Comparison of ENCODE assay signal across 1 cellular context in the genomic region with DNA sequence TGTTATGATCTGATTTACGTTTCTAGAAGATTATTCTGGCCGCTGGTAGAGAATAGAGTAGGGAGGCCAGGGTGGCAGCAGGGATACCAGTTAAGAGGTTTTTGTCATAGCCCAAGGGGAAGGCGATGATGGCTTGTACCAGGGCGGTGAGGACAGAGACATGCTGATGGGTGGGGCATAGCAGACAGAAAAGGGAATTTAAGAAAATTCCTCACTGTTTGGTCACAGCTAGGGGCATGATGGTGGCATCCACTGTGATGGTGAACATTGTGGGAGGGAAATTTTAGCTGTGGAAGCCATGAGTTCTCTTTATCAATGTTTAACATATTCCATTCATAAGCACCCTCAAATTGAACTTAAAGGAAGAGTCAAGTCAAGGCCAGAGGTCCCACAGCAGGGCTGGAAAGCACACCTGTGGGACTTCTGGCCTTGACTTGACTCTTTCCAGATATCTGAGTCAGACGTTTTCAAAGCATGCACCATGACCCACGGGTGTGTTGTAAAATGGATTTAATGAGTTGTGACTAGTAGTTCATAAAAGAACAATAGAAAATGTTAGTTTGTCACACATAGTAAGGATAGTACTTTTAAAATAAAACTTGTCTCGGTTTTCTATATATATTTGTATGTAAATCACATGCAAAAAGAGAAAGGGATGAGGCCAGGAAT.
TF ChIP-seq lines count a peak whose summit lies in the region.

No MANE protein-coding gene starts in this region.

TF ChIP-seq in H1, 55 proteins besides CTCF, POLR2A, EP300 and RAD21:
- TF ChIP-seq BRCA1 (IDR thresholded peaks at IDR 0.05; ENCODE audit: low read depth, low read length) (no peak), SRF (IDR thresholded peaks at IDR 0.05; ENCODE audit: low read depth, low read length) (no peak), FOSL1 (IDR thresholded peaks at IDR 0.05; ENCODE audit: insufficient read depth, low read depth, low read length) (no peak), YY1 (IDR thresholded peaks at IDR 0.05; ENCODE audit: low read depth, low read length) (no peak), GTF2F1 (IDR thresholded peaks at IDR 0.05; ENCODE audit: borderline replicate concordance, low read depth, low read length) (no peak), ZNF274 (IDR thresholded peaks at IDR 0.05; ENCODE audit: borderline replicate concordance, extremely low read depth, low read length) (no peak)
TF ChIP-seq in H1: peak in this region for 0.
